In genomic region chr2:69711971-69712370, GRCh38 we compare ENCODE assay signal across 27 cellular contexts.
"Had no signal": no experiment of that assay in that cellular context is flagged by ENCODE, and none has a peak within 500 bp of the region (broad histone marks: within the 10 kb centered on the region; RNA-seq: fewer than 3 reads in every experiment).

No MANE protein-coding gene starts in this region.

- H3K9me2 ChIP-seq: SK-N-SH had no signal

- DNase-seq: KBM-7, MM.1S, MV-4-11, NCI-H1092, NCI-H1105, NCI-H1417 treated with DMSO at 0.1 percent for 48 hours, NCI-H1436 treated with DMSO at 0.1 percent for 48 hours, NCI-H1694 treated with DMSO at 0.1 percent for 48 hours, NCI-H187 treated with DMSO at 0.1 percent for 48 hours, NCI-H2029, NCI-H2171 treated with DMSO at 0.1 percent for 48 hours, NCI-H226, NCI-H446 treated with DMSO at 0.1 percent for 48 hours, NCI-H510A, NCI-H524, NCI-H526, NCI-H748 treated with DMSO at 0.1 percent for 48 hours, NCI-H82, SHP77, SIG-M5, SJCRH30, SK-N-SH, SW 1271, T-helper 1 cell had no signal

- H3K9me3 ChIP-seq: SK-N-SH had no signal

- H3K27me3 ChIP-seq: SJCRH30 had no signal

- H3K36me3 ChIP-seq: SJCRH30 had no signal

- H3K9ac ChIP-seq: SK-N-SH had no signal

- H3K4me3 ChIP-seq: SJCRH30 had no signal

- H3K4me1 ChIP-seq: SJCRH30 had no signal

- H3K27ac ChIP-seq: RWPE1, SJCRH30 had no signal

- FAIRE-seq: RCC 7860 had no signal

- ATAC-seq: Right ventricle myocardium inferior had no signal

- H3K4me2 ChIP-seq: SK-N-SH had no signal
